Comparison of ENCODE assay signal across 1 cellular context in the genomic region with DNA sequence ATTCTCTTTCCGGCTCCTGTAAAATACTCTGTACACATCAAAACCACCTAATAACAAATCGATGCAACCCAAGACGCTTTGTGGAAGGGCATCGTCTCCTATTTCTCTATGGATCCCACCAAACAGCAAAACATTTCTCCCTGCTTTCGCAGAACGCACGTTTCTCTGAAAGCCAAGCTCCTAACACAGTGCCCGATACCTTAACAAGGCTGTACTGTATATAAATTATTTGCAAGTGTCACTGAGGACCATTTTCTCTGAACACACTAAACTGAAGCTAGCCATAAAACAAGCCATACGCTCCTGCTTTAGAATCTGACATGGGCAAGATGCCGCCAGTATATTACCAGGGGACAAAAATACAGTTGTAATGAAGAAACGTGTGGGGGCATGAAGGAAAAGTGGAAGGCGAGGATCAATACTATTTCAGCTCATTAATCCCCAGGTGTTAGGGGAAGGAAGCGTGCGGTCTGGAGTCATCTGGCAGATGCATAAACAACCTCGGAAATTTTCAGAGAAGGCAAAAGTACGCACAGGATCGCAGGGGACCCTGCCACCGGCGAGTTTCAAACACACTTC.
TF ChIP-seq lines count a peak whose summit lies in the region.

No MANE protein-coding gene starts in this region.

TF ChIP-seq in endothelial cell of umbilical vein, 7 proteins besides CTCF, POLR2A, EP300 and RAD21:
- TF ChIP-seq FOS (IDR thresholded peaks at IDR 0.05; ENCODE audit: borderline replicate concordance, insufficient read depth, low read length) (no peak), MYC (IDR thresholded peaks at IDR 0.05; ENCODE audit: low read depth, low read length) (no peak)
TF ChIP-seq in endothelial cell of umbilical vein: peak in this region for 0.
